19 cellular contexts compared by ENCODE assay signal in the genomic region with DNA sequence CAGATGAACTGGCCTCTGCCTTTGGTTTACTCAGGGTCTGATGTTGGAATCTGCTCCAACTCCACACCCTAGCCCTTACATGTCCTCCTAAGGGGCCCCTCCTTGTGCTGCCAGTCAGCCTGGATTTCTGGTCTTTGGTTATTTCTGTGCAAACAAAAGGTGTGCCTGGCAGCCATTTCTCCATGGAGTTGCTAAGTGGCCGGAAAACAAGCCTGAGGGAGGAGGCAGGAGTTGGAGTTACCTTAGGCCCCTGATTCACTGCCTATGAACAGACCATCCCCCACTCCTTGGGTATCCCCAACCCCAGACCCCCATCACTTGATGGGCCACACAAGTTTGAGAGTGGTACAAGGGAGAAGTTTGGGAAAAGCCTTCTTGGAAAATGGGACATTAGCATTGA. TPM values are rescaled to one million over a fixed set of nuclear protein-coding genes. Genes with fewer than 3 reads are reported as not detected.
DNase-seq lines count a peak whose midpoint lies in the region; ATAC-seq and TF ChIP-seq lines count a peak whose summit lies in the region.
"Had no signal": no experiment of that assay in that cellular context is flagged by ENCODE, and none has a peak within 500 bp of the region (broad histone marks: within the 10 kb centered on the region; RNA-seq: fewer than 3 reads in every experiment).

No MANE protein-coding gene starts in this region.

- peaks cover 21% of the 10 kb centered on the region for H3K4me1 ChIP-seq in smooth muscle cell (ENCODE audit: low read depth)

- no peaks in the 10 kb centered on the region for H3K36me3 ChIP-seq in smooth muscle cell (ENCODE audit: low read depth)

- H3K4me1 Mint-ChIP-seq in activated naive CD4-positive, alpha-beta T cell treated with anti-CD3 and anti-CD28 coated beads for 36 hours (ENCODE audit: low read depth), result peaks cover 18% of the 10 kb centered on the region
- H3K4me1 Mint-ChIP-seq in T-helper 17 cell (peaks cover 12% of the 10 kb centered on the region), brain (peaks cover 66% of the 10 kb centered on the region)

- H3K4me3 ChIP-seq in smooth muscle cell, result no peak overlapping the region
- H3K4me3 ChIP-seq: PC-9 had no signal

- H3K4me3 Mint-ChIP-seq in activated naive CD4-positive, alpha-beta T cell treated with anti-CD3 and anti-CD28 coated beads for 36 hours, result no peak overlapping the region
- H3K4me3 Mint-ChIP-seq in T-helper 17 cell (no peak overlapping the region), brain (peak overlapping the region in 2 of 5 experiments; percentile 44 to 50)
- H3K4me3 Mint-ChIP-seq: CD14-positive monocyte had no signal

- no peaks in the 10 kb centered on the region for H3K36me3 Mint-ChIP-seq in activated naive CD4-positive, alpha-beta T cell treated with anti-CD3 and anti-CD28 coated beads for 36 hours (ENCODE audit: low read depth)
- no peaks in the 10 kb centered on the region for H3K36me3 Mint-ChIP-seq in T-helper 17 cell (ENCODE audit: low read depth)
- no peaks in the 10 kb centered on the region for H3K36me3 Mint-ChIP-seq in brain
- H3K36me3 Mint-ChIP-seq: IgD-negative memory B cell had no signal

- H3K9me3 Mint-ChIP-seq in activated naive CD4-positive, alpha-beta T cell treated with anti-CD3 and anti-CD28 coated beads for 36 hours, result no peaks in the 10 kb centered on the region
- peaks cover 0 to 4% (median 0%) of the 10 kb centered on the region in 5 experiments for H3K9me3 Mint-ChIP-seq in brain
- H3K9me3 Mint-ChIP-seq: CD14-positive monocyte, IgD-negative memory B cell had no signal

- H3K4me2 ChIP-seq in smooth muscle cell, result peak overlapping the region; percentile 45
- H3K4me2 ChIP-seq: PC-9 had no signal

- H3F3A ChIP-seq in smooth muscle cell (ENCODE audit: low read depth), result peaks cover 3% of the 10 kb centered on the region

- no peaks in the 10 kb centered on the region for H3K27me3 Mint-ChIP-seq in activated naive CD4-positive, alpha-beta T cell treated with anti-CD3 and anti-CD28 coated beads for 36 hours (ENCODE audit: low read depth)
- H3K27me3 Mint-ChIP-seq in T-helper 17 cell (no peaks in the 10 kb centered on the region), brain (peaks cover 5% of the 10 kb centered on the region)
- H3K27me3 Mint-ChIP-seq: IgD-negative memory B cell had no signal

- whole genome bisulfite sequencing in smooth muscle cell (ENCODE audit: low lambda C conversion rate), result 96% methylated on average over 1 of the region's 1 CpG

- peaks cover 5% of the 10 kb centered on the region for H3K79me2 ChIP-seq in smooth muscle cell (ENCODE audit: low read depth)

- no peaks in the 10 kb centered on the region for H3K27me3 ChIP-seq in smooth muscle cell (ENCODE audit: low read depth)

- peaks cover 1% of the 10 kb centered on the region for H4K20me1 ChIP-seq in smooth muscle cell (ENCODE audit: low read depth)

- H3K27ac ChIP-seq in smooth muscle cell (ENCODE audit: low read depth), result peak overlapping the region; percentile 63
- H3K27ac ChIP-seq: PC-9 had no signal

- no peak for DNase-seq in activated naive CD4-positive, alpha-beta T cell treated with anti-CD3 and anti-CD28 coated beads for 36 hours
- DNase-seq in activated naive CD4-positive, alpha-beta T cell (lab: John Stamatoyannopoulos, UW), result no peak
- DNase-seq in T-helper 17 cell (no peak), smooth muscle cell (lab: John Stamatoyannopoulos, UW; ENCODE audit: unreplicated experiment) (no peak), activated gamma-delta T cell (lab: John Stamatoyannopoulos, UW) (no peak)
- DNase-seq: ACHN, AML-193, COR-L47, DMS153, Kasumi-1, MM.1S, NCI-H1092 treated with DMSO at 0.1 percent for 48 hours, NCI-H1694, NCI-H510A treated with DMSO at 0.1 percent for 48 hours, PC-9 had no signal

- H2AFZ ChIP-seq in smooth muscle cell (ENCODE audit: low read depth), result no peak overlapping the region
- H2AFZ ChIP-seq: PC-9 had no signal

- CTCF ChIA-PET in activated naive CD4-positive, alpha-beta T cell treated with anti-CD3 and anti-CD28 coated beads for 36 hours (lab: Charles Lee), result no interaction called here

- peak overlapping the region; percentile 6 for H3K27ac Mint-ChIP-seq in activated naive CD4-positive, alpha-beta T cell treated with anti-CD3 and anti-CD28 coated beads for 36 hours
- H3K27ac Mint-ChIP-seq in T-helper 17 cell, result peak overlapping the region; percentile 21
- H3K27ac Mint-ChIP-seq in brain, result peak overlapping the region; percentile 31 to 100 (median 99)

- intact Hi-C loops in activated naive CD4-positive, alpha-beta T cell treated with anti-CD3 and anti-CD28 coated beads for 36 hours (cut with micrococcal nuclease), result no loop called here

- TF ChIP-seq CTCF in brain (conservative IDR thresholded peaks at IDR 0.05) (no peak), smooth muscle cell (IDR thresholded peaks at IDR 0.05; ENCODE audit: borderline replicate concordance, insufficient read depth, poor library complexity, severe bottlenecking) (no peak)

- H3K9ac ChIP-seq in smooth muscle cell (ENCODE audit: low read depth), result no peak overlapping the region

- H3K9me3 ChIP-seq in T-helper 17 cell (ENCODE audit: control insufficient read depth, low read length, poor library complexity, severe bottlenecking), result no peaks in the 10 kb centered on the region
- H3K9me3 ChIP-seq in smooth muscle cell (replicated peaks; ENCODE audit: low read depth), result no peaks in the 10 kb centered on the region

- ATAC-seq in T-helper 17 cell, result no peak
- ATAC-seq in GM21423 (IDR thresholded peaks at IDR 0.05; ENCODE audit: unreplicated experiment), result no peak

RNA-seq across cellular contexts. Expression of gene ALKBH5, which starts 4.4 kb away (rescaled TPM):
- 10 to 100 TPM; 83.4 to 86.7 TPM for total RNA-seq in activated naive CD4-positive, alpha-beta T cell treated with anti-CD3 and anti-CD28 coated beads for 36 hours
- total RNA-seq in T-helper 17 cell (100 to 1,000 TPM; 100 to 104 TPM), smooth muscle cell (93.1 and 97.9 TPM in 2 replicates)
- polyA plus RNA-seq in brain (ENCODE audit: insufficient read depth, low read depth, low replicate concordance) (99.8 TPM), smooth muscle cell (114 and 119 TPM in 2 replicates)

RNA-seq across cellular contexts. Expression of gene LLGL1, which starts 46.2 kb away (rescaled TPM):
- total RNA-seq in activated naive CD4-positive, alpha-beta T cell treated with anti-CD3 and anti-CD28 coated beads for 36 hours, result 10 to 100 TPM; 14.8 to 15.0 TPM
- total RNA-seq in T-helper 17 cell (10 to 100 TPM; 14.6 to 16.2 TPM), smooth muscle cell (37.3 and 37.7 TPM in 2 replicates)
- polyA plus RNA-seq in brain (ENCODE audit: insufficient read depth, low read depth, low replicate concordance) (71.6 TPM), smooth muscle cell (6.7 and 8.5 TPM in 2 replicates)

Comparison
In these comparisons a context has a peak if more than half of its experiments do, and no peak if none do; other contexts are left out.
1. H3K27ac Mint-ChIP-seq: peak in every context shown above with its lines; median percentile 99 in brain; 21 in T-helper 17 cell; 6 in activated naive CD4-positive, alpha-beta T cell treated with anti-CD3 and anti-CD28 coated beads for 36 hours.